ENCODE assay signal across 8 cellular contexts in the genomic region with DNA sequence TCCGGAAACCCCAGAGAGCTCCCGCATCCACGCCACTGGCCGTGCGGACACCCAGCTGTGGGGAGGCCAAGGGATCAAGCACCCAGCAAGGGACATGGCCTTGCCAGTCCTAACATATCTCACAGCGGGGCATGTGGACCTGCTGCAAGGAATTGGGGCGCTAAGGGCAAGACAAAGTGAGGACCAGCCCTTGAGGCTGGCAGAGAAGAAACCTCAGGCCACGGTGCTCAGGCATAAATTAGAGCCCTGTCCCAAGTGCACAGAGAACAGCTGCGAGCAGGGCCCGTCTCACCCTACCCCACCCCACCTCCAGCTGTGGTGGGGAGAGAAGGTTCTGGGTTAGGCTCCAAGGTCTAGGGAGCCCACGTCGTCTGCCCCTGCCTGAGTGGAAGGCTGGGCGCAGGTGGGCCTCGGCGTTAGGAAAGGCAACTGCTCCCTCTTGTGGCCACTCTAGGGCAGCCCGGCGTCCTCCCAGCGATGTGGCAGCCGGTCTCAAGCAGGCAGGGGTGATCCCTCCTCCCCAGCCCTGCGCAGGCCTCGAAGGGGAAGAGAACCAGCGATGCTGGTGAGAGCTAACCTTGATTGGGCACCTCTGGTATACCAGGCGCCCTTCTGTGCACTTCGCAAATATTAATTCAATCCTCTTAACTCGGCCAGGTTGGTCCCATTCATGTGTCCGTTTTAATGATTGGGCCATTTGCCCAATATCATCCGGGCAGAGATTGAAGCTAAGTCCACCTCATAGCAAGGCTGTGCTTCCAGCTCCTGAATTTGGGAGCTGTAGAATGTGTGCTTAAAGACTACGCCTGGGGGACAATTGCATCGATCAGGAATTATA.
DNase-seq lines count a peak whose midpoint lies in the region; ATAC-seq and TF ChIP-seq lines count a peak whose summit lies in the region.

No MANE protein-coding gene starts in this region.

- ATAC-seq in Panc1, result peak; percentile 100
- peak; percentile 98 for ATAC-seq in activated T-cell treated with anti-CD3 and anti-CD28 coated beads, Interleukin-2, amount 50 U/mL, for 4 hours

- H3K4me3 ChIP-seq in HUES48 (ENCODE audit: low read depth, low read length) (no peak overlapping the region), Panc1 (ENCODE audit: low read depth in 2 of 2, low read length in 2 of 2) (no peak overlapping the region), fibroblast of mammary gland (ENCODE audit: control insufficient read depth, low read depth, low read length) (no peak overlapping the region), neural progenitor cell (no peak overlapping the region)

- no peaks in the 10 kb centered on the region for H3K9me3 Mint-ChIP-seq in activated T-cell treated with anti-CD3 and anti-CD28 coated beads, Interleukin-2, amount 50 U/mL, for 4 hours
- peaks cover 13% of the 10 kb centered on the region for H3K9me3 Mint-ChIP-seq in neural progenitor cell

- peaks cover 17% of the 10 kb centered on the region for H3F3A ChIP-seq in neural progenitor cell (ENCODE audit: low read depth)

- peak overlapping the region; percentile 69 for H3K27ac Mint-ChIP-seq in neural progenitor cell

- no peaks in the 10 kb centered on the region for H3K36me3 ChIP-seq in HUES48 (ENCODE audit: control insufficient read depth, insufficient read depth, low read length)
- H3K36me3 ChIP-seq in Panc1 (ENCODE audit: control insufficient read depth, insufficient read depth, low read length), result no peaks in the 10 kb centered on the region
- no peaks in the 10 kb centered on the region for H3K36me3 ChIP-seq in neural progenitor cell

- H3K4me1 ChIP-seq in HUES48 (ENCODE audit: control insufficient read depth, insufficient read depth, low read length) (peaks cover 41% of the 10 kb centered on the region), Panc1 (ENCODE audit: control insufficient read depth, insufficient read depth, low read length) (no peaks in the 10 kb centered on the region), neural progenitor cell (peaks cover 33% of the 10 kb centered on the region)

- POLR2A ChIA-PET in Panc1 (lab: Charles Lee), result no interaction called here

- H3K36me3 Mint-ChIP-seq in activated T-cell treated with anti-CD3 and anti-CD28 coated beads, Interleukin-2, amount 50 U/mL, for 4 hours (ENCODE audit: insufficient read depth), result no peaks in the 10 kb centered on the region
- H3K36me3 Mint-ChIP-seq in neural progenitor cell, result no peaks in the 10 kb centered on the region

- no peaks in the 10 kb centered on the region for H4K20me1 ChIP-seq in neural progenitor cell (ENCODE audit: low read depth)

- in situ Hi-C loops in Panc1 (cut with HindIII; ENCODE audit: low pct_unique_long_range_greater_than_20kb, low sequenced_read_pairs), result no loop called here

- BruUV-seq in Panc1 (replicated peaks; lab: Mats Ljungman, UMichigan), result no TSS peak

- H2AFZ ChIP-seq in neural progenitor cell (replicated peaks), result peak overlapping the region; percentile 20

- H3K4me3 Mint-ChIP-seq in activated T-cell treated with anti-CD3 and anti-CD28 coated beads, Interleukin-2, amount 50 U/mL, for 4 hours, result no peak overlapping the region
- no peak overlapping the region for H3K4me3 Mint-ChIP-seq in neural progenitor cell

- no peaks in the 10 kb centered on the region for H3K4me1 Mint-ChIP-seq in activated T-cell treated with anti-CD3 and anti-CD28 coated beads, Interleukin-2, amount 50 U/mL, for 4 hours (ENCODE audit: low read depth)
- peaks cover 23% of the 10 kb centered on the region for H3K4me1 Mint-ChIP-seq in neural progenitor cell

- DNase-seq in NCI-H1417 (lab: John Stamatoyannopoulos, UW) (peak; percentile 54 to 81 (median 70)), NCI-H1417 treated with DMSO at 0.1 percent for 48 hours (lab: John Stamatoyannopoulos, UW) (no peak), Panc1 (ENCODE audit: low read depth, low spot score) (peak; percentile 45), fibroblast of mammary gland (ENCODE audit: low read depth) (peak; percentile 67), neural progenitor cell (ENCODE audit: low spot score) (peak; percentile 89), substantia nigra (lab: John Stamatoyannopoulos, UW) (peak in 48 of 49 donors; percentile 14 to 87 (median 62))
- DNase-seq in activated T-cell treated with anti-CD3 and anti-CD28 coated beads, Interleukin-2, amount 50 U/mL, for 4 hours, result peak; percentile 67

- peaks cover 8% of the 10 kb centered on the region for H3K27me3 Mint-ChIP-seq in activated T-cell treated with anti-CD3 and anti-CD28 coated beads, Interleukin-2, amount 50 U/mL, for 4 hours (ENCODE audit: low read depth)
- H3K27me3 Mint-ChIP-seq in neural progenitor cell (ENCODE audit: insufficient read depth, low read depth), result peaks cover 18% of the 10 kb centered on the region

- no peaks in the 10 kb centered on the region for H3K79me2 ChIP-seq in neural progenitor cell (ENCODE audit: low read depth)

- H3K9me3 ChIP-seq in HUES48 (ENCODE audit: control insufficient read depth, insufficient read depth, low read length) (peaks cover 41% of the 10 kb centered on the region), Panc1 (ENCODE audit: control insufficient read depth, insufficient read depth, low read depth, low read length) (no peaks in the 10 kb centered on the region; the same call in 1 of the 2 replicates), neural progenitor cell (ENCODE audit: low read depth) (no peaks in the 10 kb centered on the region)

- CTCF ChIA-PET in Panc1 (lab: Charles Lee), result interaction anchor here (0.5 to 4.9 kb wide), 7 partner anchors 22 to 325 kb away, joined by 3 to 37 read pairs (median 4); no protein-coding TSS in a partner anchor

- H3K4me2 ChIP-seq in neural progenitor cell, result no peak overlapping the region

- H3K27ac ChIP-seq in HUES48 (ENCODE audit: low read depth, low read length), result peak overlapping the region; percentile 95
- H3K27ac ChIP-seq in Panc1 (ENCODE audit: low read length), result no peak overlapping the region
- no peak overlapping the region for H3K27ac ChIP-seq in neural progenitor cell
- H3K27ac ChIP-seq in substantia nigra (ENCODE audit: low read depth, low read length, poor library complexity, severe bottlenecking), result no peak overlapping the region

- intact Hi-C loops in Panc1 (cut with micrococcal nuclease; ENCODE audit: unreplicated experiment), result loop anchor here (2.0 to 5.0 kb wide), 2 partner anchors 84 to 320 kb away; no protein-coding TSS in a partner anchor

- TF ChIP-seq CTCF in Panc1 (IDR thresholded peaks at IDR 0.05) (peak; percentile 91), fibroblast of mammary gland (conservative IDR thresholded peaks at IDR 0.05; ENCODE audit: control insufficient read depth, insufficient read depth, low read depth, low read length) (peak; percentile 88), neural progenitor cell (IDR thresholded peaks at IDR 0.05) (peak; percentile 89)

- H3K9ac ChIP-seq in HUES48 (ENCODE audit: low read depth, low read length), result peak overlapping the region; percentile 50
- no peak overlapping the region for H3K9ac ChIP-seq in neural progenitor cell

- H3K27me3 ChIP-seq in HUES48 (ENCODE audit: control insufficient read depth, insufficient read depth, low read length), result no peaks in the 10 kb centered on the region
- H3K27me3 ChIP-seq in Panc1 (ENCODE audit: control insufficient read depth, insufficient read depth, low read length), result no peaks in the 10 kb centered on the region
- no peaks in the 10 kb centered on the region for H3K27me3 ChIP-seq in neural progenitor cell
